ENCODE assay signal across 12 cellular contexts in genomic region chr1:173266845-173267244, GRCh38. TPM values are rescaled to one million over a fixed set of nuclear protein-coding genes. Genes with fewer than 3 reads are reported as not detected.
DNase-seq lines count a peak whose midpoint lies in the region; ATAC-seq and TF ChIP-seq lines count a peak whose summit lies in the region.
"Had no signal": no experiment of that assay in that cellular context is flagged by ENCODE, and none has a peak within 500 bp of the region (broad histone marks: within the 10 kb centered on the region; RNA-seq: fewer than 3 reads in every experiment).

No MANE protein-coding gene starts in this region.

- no peaks in the 10 kb centered on the region for H3K36me3 ChIP-seq in PC-3 (ENCODE audit: low read depth, low read length)
- H3K36me3 ChIP-seq in osteoblast (ENCODE audit: insufficient read depth, low read length): no peaks in the 10 kb centered on the region

- no TSS peak for BruUV-seq in PC-3 (replicated peaks; lab: Mats Ljungman, UMichigan)

- H3K79me2 ChIP-seq in PC-3 (ENCODE audit: low read length): no peaks in the 10 kb centered on the region
- H3K79me2 ChIP-seq in osteoblast (ENCODE audit: insufficient read depth, low read length): no peaks in the 10 kb centered on the region

- peak; percentile 6 for DNase-seq in GM03348 (ENCODE audit: low spot score)
- peak; percentile 48 for DNase-seq in PC-3
- DNase-seq in astrocyte of the spinal cord (ENCODE audit: low read depth, low spot score): peak; percentile 31
- no peak for DNase-seq in osteoblast (ENCODE audit: insufficient read length, low spot score, missing footprints)
- DNase-seq in NCI-H146 treated with DMSO at 0.1 percent for 48 hours (lab: John Stamatoyannopoulos, UW; ENCODE audit: unreplicated experiment): no peak
- no peak for DNase-seq in NCI-H187 treated with DMSO at 0.1 percent for 48 hours (lab: John Stamatoyannopoulos, UW)
- DNase-seq in COR-L47 (lab: John Stamatoyannopoulos, UW): no peak
- DNase-seq: ACHN; C1 segment of cervical spinal cord; CD4-positive, alpha-beta T cell; DMS79; KG1 had no signal

- ATAC-seq in PC-3: no peak

- peak overlapping the region; percentile 14 for H3K4me2 ChIP-seq in PC-3 (ENCODE audit: low read length)
- peak overlapping the region; percentile 46 for H3K4me2 ChIP-seq in osteoblast (ENCODE audit: insufficient read depth, low read length)

- H3K4me3 ChIP-seq in PC-3 (ENCODE audit: low read length): no peak overlapping the region
- no peak overlapping the region for H3K4me3 ChIP-seq in astrocyte of the spinal cord (ENCODE audit: low read depth, low read length)
- H3K4me3 ChIP-seq in osteoblast (ENCODE audit: insufficient read depth, low read length): no peak overlapping the region

- H3K4me1 ChIP-seq in PC-3 (ENCODE audit: insufficient read depth, low read length) (peaks cover 46% of the 10 kb centered on the region), osteoblast (ENCODE audit: insufficient read depth, low read length) (peaks cover 34% of the 10 kb centered on the region)

- no peak overlapping the region for H3K9ac ChIP-seq in PC-3 (ENCODE audit: low read length)

- POLR2A ChIA-PET in PC-3 (lab: Charles Lee; ENCODE audit: unreplicated experiment): no interaction called here

- H4K20me1 ChIP-seq in PC-3 (ENCODE audit: low read length): no peaks in the 10 kb centered on the region
- H4K20me1 ChIP-seq in osteoblast (ENCODE audit: insufficient read depth, low read length): no peaks in the 10 kb centered on the region

- no peaks in the 10 kb centered on the region for H3K9me2 ChIP-seq in PC-3 (replicated peaks; ENCODE audit: low read length)

- H3K27ac ChIP-seq in PC-3 (ENCODE audit: low read length): peak overlapping the region; percentile 15
- H3K27ac ChIP-seq in osteoblast (ENCODE audit: low read depth, low read length): no peak overlapping the region

- H3K9me3 ChIP-seq in PC-3 (ENCODE audit: low read length): no peaks in the 10 kb centered on the region
- H3K9me3 ChIP-seq in osteoblast (ENCODE audit: low read depth, low read length): no peaks in the 10 kb centered on the region

- H3F3A ChIP-seq in PC-3 (ENCODE audit: low read length, unreplicated experiment): no peaks in the 10 kb centered on the region

- no peak overlapping the region for H2AFZ ChIP-seq in PC-3 (ENCODE audit: low read length)
- H2AFZ ChIP-seq in osteoblast (ENCODE audit: low read length): no peak overlapping the region

- intact Hi-C loops in PC-3 (cut with micrococcal nuclease): loop anchor here (10.0 kb wide), 1 partner anchor 448 kb away; the partner anchor contains the start of gene KLHL20

- in situ Hi-C loops in astrocyte of the spinal cord (cut with HindIII; ENCODE audit: low sequenced_read_pairs): no loop called here

- H3K27me3 ChIP-seq in PC-3 (ENCODE audit: low read length) (no peaks in the 10 kb centered on the region), osteoblast (ENCODE audit: insufficient read depth, low read length) (no peaks in the 10 kb centered on the region)

- no peak for TF ChIP-seq CTCF in PC-3 (conservative IDR thresholded peaks at IDR 0.05; ENCODE audit: low read depth, low read length)
- no peak for TF ChIP-seq CTCF in astrocyte of the spinal cord (IDR thresholded peaks at IDR 0.05; ENCODE audit: low read depth, low read length)
- no peak for TF ChIP-seq CTCF in osteoblast (IDR thresholded peaks at IDR 0.05; ENCODE audit: extremely low read depth, low read depth, low read length)

- CTCF ChIA-PET in PC-3 (lab: Charles Lee): no interaction called here

RNA-seq across cellular contexts. Expression of gene TNFSF4, which starts 59.7 kb away (rescaled TPM):
- total RNA-seq in PC-3 (2014; rRNA removed) (0.17 and 0.18 TPM in 2 replicates), osteoblast (0.59 and 1.1 TPM in 2 replicates)

Comparison
In these comparisons a context has a peak if more than half of its experiments do, and no peak if none do; other contexts are left out.
1. DNase-seq: peak in GM03348 (single experiment), PC-3 (single experiment) and astrocyte of the spinal cord (single experiment); none in osteoblast (single experiment), NCI-H146 treated with DMSO at 0.1 percent for 48 hours (single experiment), NCI-H187 treated with DMSO at 0.1 percent for 48 hours (single experiment) and COR-L47 (single experiment).